In genomic region chr16:18969050-18969854, GRCh38 we compare ENCODE assay signal across 8 cellular contexts. TPM values are rescaled to one million over a fixed set of nuclear protein-coding genes. Genes with fewer than 3 reads are reported as not detected.
A peak's percentile ranks its signal among the peaks of the same experiment; 100 is the strongest.
DNase-seq lines count a peak whose midpoint lies in the region; ATAC-seq and TF ChIP-seq lines count a peak whose summit lies in the region.

No MANE protein-coding gene starts in this region.

- peaks cover 8% of the 10 kb centered on the region for H3K4me1 Mint-ChIP-seq in T-helper 2 cell treated with Interferon-gamma antibody and Interleukin-4, amounts not matched to agents 5 μg/mL and 100 μg/mL, for 36 hours (ENCODE audit: low read depth)

- no peaks in the 10 kb centered on the region for H3K27me3 Mint-ChIP-seq in T-helper 2 cell treated with Interferon-gamma antibody and Interleukin-4, amounts not matched to agents 5 μg/mL and 100 μg/mL, for 36 hours (ENCODE audit: low read depth)

- no peak overlapping the region for H3K27ac Mint-ChIP-seq in T-helper 2 cell treated with Interferon-gamma antibody and Interleukin-4, amounts not matched to agents 5 μg/mL and 100 μg/mL, for 36 hours

- ATAC-seq in aorta (ENCODE audit: low FRiP score): peak; percentile 91
- no peak for ATAC-seq in HG03342 (IDR thresholded peaks at IDR 0.05; ENCODE audit: unreplicated experiment)

- peak; percentile 89 for TF ChIP-seq CTCF in GM12872 (IDR thresholded peaks at IDR 0.05; ENCODE audit: insufficient read depth, low read depth, low read length)
- peak; percentile 88 for TF ChIP-seq CTCF in retinal pigment epithelial cell (conservative IDR thresholded peaks at IDR 0.05; ENCODE audit: low read depth, low read length)

- H3K4me1 ChIP-seq in aorta (ENCODE audit: control insufficient read depth in 1 of 2, insufficient read depth in 2 of 2, low read length in 2 of 2): no peaks in the 10 kb centered on the region

- H3K4me3 ChIP-seq in retinal pigment epithelial cell (ENCODE audit: low read length) (peak overlapping the region; percentile 35), aorta (ENCODE audit: low read length in 2 of 2) (peak overlapping the region in 1 of 2 donors; percentile 12)

- peak overlapping the region; percentile 69 for H3K4me3 Mint-ChIP-seq in T-helper 2 cell treated with Interferon-gamma antibody and Interleukin-4, amounts not matched to agents 5 μg/mL and 100 μg/mL, for 36 hours

- intact Hi-C loops in aorta (cut with DNase I): no loop called here

- H3K36me3 ChIP-seq in aorta (ENCODE audit: control insufficient read depth in 1 of 2, insufficient read depth in 2 of 2, low read length in 1 of 2): no peaks in the 10 kb centered on the region

- peak overlapping the region; percentile 27 for H3K27ac ChIP-seq in angular gyrus (ENCODE audit: low read depth, low read length)
- no peak overlapping the region for H3K27ac ChIP-seq in aorta (ENCODE audit: low read depth in 1 of 2, low read length in 2 of 2)

- DNase-seq in NCI-H1436 (lab: John Stamatoyannopoulos, UW) (peak; percentile 79), hepatic stellate cell (ENCODE audit: low spot score) (peak; percentile 81), retinal pigment epithelial cell (ENCODE audit: low read depth) (no peak), aorta (peak; percentile 88 to 96)
- peak; percentile 67 for DNase-seq in T-helper 2 cell treated with Interferon-gamma antibody and Interleukin-4, amounts not matched to agents 5 μg/mL and 100 μg/mL, for 36 hours (ENCODE audit: low spot score)

- H3K9me3 Mint-ChIP-seq in T-helper 2 cell treated with Interferon-gamma antibody and Interleukin-4, amounts not matched to agents 5 μg/mL and 100 μg/mL, for 36 hours: no peaks in the 10 kb centered on the region

- WGBS in aorta, 2 donors: 17 to 21% methylated on average over 18 of the region's 18 CpGs

- no peaks in the 10 kb centered on the region for H3K27me3 ChIP-seq in aorta (ENCODE audit: control insufficient read depth in 1 of 2, insufficient read depth in 2 of 2, low read length in 1 of 2)

- H3K36me3 Mint-ChIP-seq in T-helper 2 cell treated with Interferon-gamma antibody and Interleukin-4, amounts not matched to agents 5 μg/mL and 100 μg/mL, for 36 hours (ENCODE audit: low read depth): no peaks in the 10 kb centered on the region

- H3K9me3 ChIP-seq in aorta (ENCODE audit: control insufficient read depth, low read length): no peaks in the 10 kb centered on the region

RNA-seq across cellular contexts. Expression of gene TMC7, which starts 14.5 kb away (rescaled TPM):
- 1 to 10 TPM; 1.4 to 4.2 TPM for total RNA-seq in aorta
- polyA plus RNA-seq in aorta: under 1 TPM; 0.25 to 0.54 TPM

RNA-seq across cellular contexts. Expression of gene SMG1, which starts 43.0 kb away (rescaled TPM):
- 100 to 1,000 TPM in 1 of 2 donors, 10 to 100 TPM in 1; 98.6 to 123 TPM for total RNA-seq in aorta
- polyA plus RNA-seq in aorta: 10 to 100 TPM in 1 of 2 donors, 1 to 10 TPM in 1; 4.6 to 16.0 TPM
